Comparison of ENCODE assay signal across 1 cellular context in the genomic region with DNA sequence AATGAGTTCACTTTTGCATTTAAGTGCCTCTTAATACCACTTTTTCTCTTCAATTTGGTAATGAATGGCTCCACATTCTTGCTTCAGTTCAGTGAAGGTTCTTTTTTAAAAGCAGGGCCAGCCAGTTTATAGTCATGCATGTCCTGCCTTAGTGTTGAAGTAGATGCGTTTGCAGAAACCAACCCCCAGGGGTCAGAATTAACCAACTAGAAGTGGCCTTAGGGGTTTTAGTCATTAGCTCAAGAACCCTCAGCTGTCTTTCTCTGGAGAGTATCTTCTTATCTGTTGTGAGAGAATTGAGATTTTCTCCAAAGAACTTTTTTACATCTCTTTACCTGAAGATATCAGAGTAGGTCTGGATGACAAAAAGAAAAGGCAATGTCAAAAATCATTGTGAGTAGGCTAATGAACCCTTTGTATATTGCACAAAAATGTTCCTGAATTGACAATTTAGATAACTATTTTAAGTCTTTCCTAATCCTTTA.
TF ChIP-seq lines count a peak whose summit lies in the region.

No MANE protein-coding gene starts in this region.

TF ChIP-seq in K562, 482 proteins besides CTCF, POLR2A, EP300 and RAD21 (continued from another document and continues in another):
- TF ChIP-seq, protein P1, sequence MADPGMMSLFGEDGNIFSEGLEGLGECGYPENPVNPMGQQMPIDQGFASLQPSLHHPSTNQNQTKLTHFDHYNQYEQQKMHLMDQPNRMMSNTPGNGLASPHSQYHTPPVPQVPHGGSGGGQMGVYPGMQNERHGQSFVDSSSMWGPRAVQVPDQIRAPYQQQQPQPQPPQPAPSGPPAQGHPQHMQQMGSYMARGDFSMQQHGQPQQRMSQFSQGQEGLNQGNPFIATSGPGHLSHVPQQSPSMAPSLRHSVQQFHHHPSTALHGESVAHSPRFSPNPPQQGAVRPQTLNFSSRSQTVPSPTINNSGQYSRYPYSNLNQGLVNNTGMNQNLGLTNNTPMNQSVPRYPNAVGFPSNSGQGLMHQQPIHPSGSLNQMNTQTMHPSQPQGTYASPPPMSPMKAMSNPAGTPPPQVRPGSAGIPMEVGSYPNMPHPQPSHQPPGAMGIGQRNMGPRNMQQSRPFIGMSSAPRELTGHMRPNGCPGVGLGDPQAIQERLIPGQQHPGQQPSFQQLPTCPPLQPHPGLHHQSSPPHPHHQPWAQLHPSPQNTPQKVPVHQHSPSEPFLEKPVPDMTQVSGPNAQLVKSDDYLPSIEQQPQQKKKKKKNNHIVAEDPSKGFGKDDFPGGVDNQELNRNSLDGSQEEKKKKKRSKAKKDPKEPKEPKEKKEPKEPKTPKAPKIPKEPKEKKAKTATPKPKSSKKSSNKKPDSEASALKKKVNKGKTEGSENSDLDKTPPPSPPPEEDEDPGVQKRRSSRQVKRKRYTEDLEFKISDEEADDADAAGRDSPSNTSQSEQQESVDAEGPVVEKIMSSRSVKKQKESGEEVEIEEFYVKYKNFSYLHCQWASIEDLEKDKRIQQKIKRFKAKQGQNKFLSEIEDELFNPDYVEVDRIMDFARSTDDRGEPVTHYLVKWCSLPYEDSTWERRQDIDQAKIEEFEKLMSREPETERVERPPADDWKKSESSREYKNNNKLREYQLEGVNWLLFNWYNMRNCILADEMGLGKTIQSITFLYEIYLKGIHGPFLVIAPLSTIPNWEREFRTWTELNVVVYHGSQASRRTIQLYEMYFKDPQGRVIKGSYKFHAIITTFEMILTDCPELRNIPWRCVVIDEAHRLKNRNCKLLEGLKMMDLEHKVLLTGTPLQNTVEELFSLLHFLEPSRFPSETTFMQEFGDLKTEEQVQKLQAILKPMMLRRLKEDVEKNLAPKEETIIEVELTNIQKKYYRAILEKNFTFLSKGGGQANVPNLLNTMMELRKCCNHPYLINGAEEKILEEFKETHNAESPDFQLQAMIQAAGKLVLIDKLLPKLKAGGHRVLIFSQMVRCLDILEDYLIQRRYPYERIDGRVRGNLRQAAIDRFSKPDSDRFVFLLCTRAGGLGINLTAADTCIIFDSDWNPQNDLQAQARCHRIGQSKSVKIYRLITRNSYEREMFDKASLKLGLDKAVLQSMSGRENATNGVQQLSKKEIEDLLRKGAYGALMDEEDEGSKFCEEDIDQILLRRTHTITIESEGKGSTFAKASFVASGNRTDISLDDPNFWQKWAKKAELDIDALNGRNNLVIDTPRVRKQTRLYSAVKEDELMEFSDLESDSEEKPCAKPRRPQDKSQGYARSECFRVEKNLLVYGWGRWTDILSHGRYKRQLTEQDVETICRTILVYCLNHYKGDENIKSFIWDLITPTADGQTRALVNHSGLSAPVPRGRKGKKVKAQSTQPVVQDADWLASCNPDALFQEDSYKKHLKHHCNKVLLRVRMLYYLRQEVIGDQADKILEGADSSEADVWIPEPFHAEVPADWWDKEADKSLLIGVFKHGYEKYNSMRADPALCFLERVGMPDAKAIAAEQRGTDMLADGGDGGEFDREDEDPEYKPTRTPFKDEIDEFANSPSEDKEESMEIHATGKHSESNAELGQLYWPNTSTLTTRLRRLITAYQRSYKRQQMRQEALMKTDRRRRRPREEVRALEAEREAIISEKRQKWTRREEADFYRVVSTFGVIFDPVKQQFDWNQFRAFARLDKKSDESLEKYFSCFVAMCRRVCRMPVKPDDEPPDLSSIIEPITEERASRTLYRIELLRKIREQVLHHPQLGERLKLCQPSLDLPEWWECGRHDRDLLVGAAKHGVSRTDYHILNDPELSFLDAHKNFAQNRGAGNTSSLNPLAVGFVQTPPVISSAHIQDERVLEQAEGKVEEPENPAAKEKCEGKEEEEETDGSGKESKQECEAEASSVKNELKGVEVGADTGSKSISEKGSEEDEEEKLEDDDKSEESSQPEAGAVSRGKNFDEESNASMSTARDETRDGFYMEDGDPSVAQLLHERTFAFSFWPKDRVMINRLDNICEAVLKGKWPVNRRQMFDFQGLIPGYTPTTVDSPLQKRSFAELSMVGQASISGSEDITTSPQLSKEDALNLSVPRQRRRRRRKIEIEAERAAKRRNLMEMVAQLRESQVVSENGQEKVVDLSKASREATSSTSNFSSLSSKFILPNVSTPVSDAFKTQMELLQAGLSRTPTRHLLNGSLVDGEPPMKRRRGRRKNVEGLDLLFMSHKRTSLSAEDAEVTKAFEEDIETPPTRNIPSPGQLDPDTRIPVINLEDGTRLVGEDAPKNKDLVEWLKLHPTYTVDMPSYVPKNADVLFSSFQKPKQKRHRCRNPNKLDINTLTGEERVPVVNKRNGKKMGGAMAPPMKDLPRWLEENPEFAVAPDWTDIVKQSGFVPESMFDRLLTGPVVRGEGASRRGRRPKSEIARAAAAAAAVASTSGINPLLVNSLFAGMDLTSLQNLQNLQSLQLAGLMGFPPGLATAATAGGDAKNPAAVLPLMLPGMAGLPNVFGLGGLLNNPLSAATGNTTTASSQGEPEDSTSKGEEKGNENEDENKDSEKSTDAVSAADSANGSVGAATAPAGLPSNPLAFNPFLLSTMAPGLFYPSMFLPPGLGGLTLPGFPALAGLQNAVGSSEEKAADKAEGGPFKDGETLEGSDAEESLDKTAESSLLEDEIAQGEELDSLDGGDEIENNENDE (IDR thresholded peaks at IDR 0.05; ENCODE audit: low read depth, low read length): no peak
- TF ChIP-seq NCOA4 (IDR thresholded peaks at IDR 0.05; ENCODE audit: partially characterized antibody): no peak
- no peak for TF ChIP-seq CTBP1 (IDR thresholded peaks at IDR 0.05; ENCODE audit: borderline replicate concordance)
- TF ChIP-seq TARDBP (IDR thresholded peaks at IDR 0.05): no peak; the same call in 1 of the 2 replicates
- no peak for TF ChIP-seq KDM5B (IDR thresholded peaks at IDR 0.05; ENCODE audit: insufficient replicate concordance, low read depth, low read length)
- no peak for TF ChIP-seq SREBF1 (IDR thresholded peaks at IDR 0.05; ENCODE audit: borderline replicate concordance, low read depth, low read length)
- TF ChIP-seq, protein P2, sequence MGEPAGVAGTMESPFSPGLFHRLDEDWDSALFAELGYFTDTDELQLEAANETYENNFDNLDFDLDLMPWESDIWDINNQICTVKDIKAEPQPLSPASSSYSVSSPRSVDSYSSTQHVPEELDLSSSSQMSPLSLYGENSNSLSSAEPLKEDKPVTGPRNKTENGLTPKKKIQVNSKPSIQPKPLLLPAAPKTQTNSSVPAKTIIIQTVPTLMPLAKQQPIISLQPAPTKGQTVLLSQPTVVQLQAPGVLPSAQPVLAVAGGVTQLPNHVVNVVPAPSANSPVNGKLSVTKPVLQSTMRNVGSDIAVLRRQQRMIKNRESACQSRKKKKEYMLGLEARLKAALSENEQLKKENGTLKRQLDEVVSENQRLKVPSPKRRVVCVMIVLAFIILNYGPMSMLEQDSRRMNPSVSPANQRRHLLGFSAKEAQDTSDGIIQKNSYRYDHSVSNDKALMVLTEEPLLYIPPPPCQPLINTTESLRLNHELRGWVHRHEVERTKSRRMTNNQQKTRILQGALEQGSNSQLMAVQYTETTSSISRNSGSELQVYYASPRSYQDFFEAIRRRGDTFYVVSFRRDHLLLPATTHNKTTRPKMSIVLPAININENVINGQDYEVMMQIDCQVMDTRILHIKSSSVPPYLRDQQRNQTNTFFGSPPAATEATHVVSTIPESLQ (CRISPR knock-in tag; IDR thresholded peaks at IDR 0.05): no peak
- no peak for TF ChIP-seq LARP7 (IDR thresholded peaks at IDR 0.05)
- peak; percentile 100 for TF ChIP-seq SMC3 (conservative IDR thresholded peaks at IDR 0.05; ENCODE audit: insufficient read depth, low read depth, low read length)
- 0 out of 2 replicates have a peak, but pooled peaks have one; percentile 34 for TF ChIP-seq HDAC2 (IDR thresholded peaks at IDR 0.05)
- TF ChIP-seq ZKSCAN1 (IDR thresholded peaks at IDR 0.05; ENCODE audit: low read depth, low read length): no peak
- TF ChIP-seq EHMT2 (IDR thresholded peaks at IDR 0.05): no peak
- TF ChIP-seq, protein P3, sequence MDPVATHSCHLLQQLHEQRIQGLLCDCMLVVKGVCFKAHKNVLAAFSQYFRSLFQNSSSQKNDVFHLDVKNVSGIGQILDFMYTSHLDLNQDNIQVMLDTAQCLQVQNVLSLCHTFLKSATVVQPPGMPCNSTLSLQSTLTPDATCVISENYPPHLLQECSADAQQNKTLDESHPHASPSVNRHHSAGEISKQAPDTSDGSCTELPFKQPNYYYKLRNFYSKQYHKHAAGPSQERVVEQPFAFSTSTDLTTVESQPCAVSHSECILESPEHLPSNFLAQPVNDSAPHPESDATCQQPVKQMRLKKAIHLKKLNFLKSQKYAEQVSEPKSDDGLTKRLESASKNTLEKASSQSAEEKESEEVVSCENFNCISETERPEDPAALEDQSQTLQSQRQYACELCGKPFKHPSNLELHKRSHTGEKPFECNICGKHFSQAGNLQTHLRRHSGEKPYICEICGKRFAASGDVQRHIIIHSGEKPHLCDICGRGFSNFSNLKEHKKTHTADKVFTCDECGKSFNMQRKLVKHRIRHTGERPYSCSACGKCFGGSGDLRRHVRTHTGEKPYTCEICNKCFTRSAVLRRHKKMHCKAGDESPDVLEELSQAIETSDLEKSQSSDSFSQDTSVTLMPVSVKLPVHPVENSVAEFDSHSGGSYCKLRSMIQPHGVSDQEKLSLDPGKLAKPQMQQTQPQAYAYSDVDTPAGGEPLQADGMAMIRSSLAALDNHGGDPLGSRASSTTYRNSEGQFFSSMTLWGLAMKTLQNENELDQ (CRISPR knock-in tag; IDR thresholded peaks at IDR 0.05; ENCODE audit: borderline replicate concordance): no peak
- no peak for TF ChIP-seq PTRF (tag; IDR thresholded peaks at IDR 0.05)
- TF ChIP-seq RBBP5 (IDR thresholded peaks at IDR 0.05; ENCODE audit: borderline replicate concordance, insufficient read depth, low read length, poor library complexity, severe bottlenecking): no peak
- TF ChIP-seq PHF21A (IDR thresholded peaks at IDR 0.05; ENCODE audit: borderline replicate concordance, low read depth): peak; percentile 37; the same call in 1 of the 2 replicates
- TF ChIP-seq KDM2B (CRISPR knock-in tag; IDR thresholded peaks at IDR 0.05): no peak
- TF ChIP-seq CBX1 (IDR thresholded peaks at IDR 0.05; ENCODE audit: low read depth): no peak
- TF ChIP-seq SIX5 (IDR thresholded peaks at IDR 0.05; ENCODE audit: borderline replicate concordance in 1 of 2, insufficient read depth in 1 of 2, low read depth in 1 of 2, low read length in 2 of 2): no peak
- TF ChIP-seq SMAD1 (IDR thresholded peaks at IDR 0.05; ENCODE audit: low read depth, low read length, partially characterized antibody): no peak
- TF ChIP-seq ZNF239 (CRISPR knock-in tag; IDR thresholded peaks at IDR 0.05): no peak; the same call in 1 of the 2 replicates
- no peak for TF ChIP-seq ZNF121 (CRISPR knock-in tag; conservative IDR thresholded peaks at IDR 0.05)
- no peak for TF ChIP-seq CBX2 (IDR thresholded peaks at IDR 0.05; ENCODE audit: insufficient read depth, low read length, poor library complexity, severe bottlenecking)
- TF ChIP-seq MTF1 (CRISPR knock-in tag; IDR thresholded peaks at IDR 0.05; ENCODE audit: borderline replicate concordance): no peak
- TF ChIP-seq SIRT6 (IDR thresholded peaks at IDR 0.05; ENCODE audit: low read depth, low read length): no peak
- TF ChIP-seq, protein P4, sequence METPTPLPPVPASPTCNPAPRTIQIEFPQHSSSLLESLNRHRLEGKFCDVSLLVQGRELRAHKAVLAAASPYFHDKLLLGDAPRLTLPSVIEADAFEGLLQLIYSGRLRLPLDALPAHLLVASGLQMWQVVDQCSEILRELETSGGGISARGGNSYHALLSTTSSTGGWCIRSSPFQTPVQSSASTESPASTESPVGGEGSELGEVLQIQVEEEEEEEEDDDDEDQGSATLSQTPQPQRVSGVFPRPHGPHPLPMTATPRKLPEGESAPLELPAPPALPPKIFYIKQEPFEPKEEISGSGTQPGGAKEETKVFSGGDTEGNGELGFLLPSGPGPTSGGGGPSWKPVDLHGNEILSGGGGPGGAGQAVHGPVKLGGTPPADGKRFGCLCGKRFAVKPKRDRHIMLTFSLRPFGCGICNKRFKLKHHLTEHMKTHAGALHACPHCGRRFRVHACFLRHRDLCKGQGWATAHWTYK (CRISPR knock-in tag; IDR thresholded peaks at IDR 0.05): 0 out of 2 replicates have a peak, but pooled peaks have one; percentile 35
- TF ChIP-seq CXXC5 (CRISPR knock-in tag; IDR thresholded peaks at IDR 0.05): peak; percentile 22; the same call in 1 of the 2 replicates
- TF ChIP-seq POLR2H (tag; IDR thresholded peaks at IDR 0.05; ENCODE audit: low read depth): no peak
- peak; percentile 96 for TF ChIP-seq CC2D1A (IDR thresholded peaks at IDR 0.05)
- TF ChIP-seq SETDB1 (IDR thresholded peaks at IDR 0.05; ENCODE audit: low read length): no peak
